18 cellular contexts compared by ENCODE assay signal in genomic region chr18:44959013-44959412, GRCh38.
A peak's percentile ranks its signal among the peaks of the same experiment; 100 is the strongest.
DNase-seq lines count a peak whose midpoint lies in the region; ATAC-seq, FAIRE-seq and TF ChIP-seq lines count a peak whose summit lies in the region.
"Had no signal": no experiment of that assay in that cellular context is flagged by ENCODE, and none has a peak within 500 bp of the region (broad histone marks: within the 10 kb centered on the region; RNA-seq: fewer than 3 reads in every experiment).

No MANE protein-coding gene starts in this region.

- CTCF ChIA-PET in HepG2 (lab: Yijun Ruan, JAX; ENCODE audit: low intra/inter-chr PET ratio, low total read pairs), result no interaction called here

- FAIRE-seq in HepG2 (lab: Jason Lieb, UNC), result no peak
- FAIRE-seq: HTR-8/SVneo had no signal

- H3K9me3 ChIP-seq in liver (ENCODE audit: control insufficient read depth in 4 of 4, low read length in 3 of 4) (no peaks in the 10 kb centered on the region), HepG2 (ENCODE audit: low read length) (peaks cover 4% of the 10 kb centered on the region; the same call in 1 of the 2 replicates), right lobe of liver (no peaks in the 10 kb centered on the region)
- H3K9me3 ChIP-seq: BLaER1 had no signal

- H3K36me3 ChIP-seq in liver (ENCODE audit: control insufficient read depth in 4 of 4, insufficient read depth in 3 of 4, low read depth in 1 of 4, low read length in 3 of 4), result no peaks in the 10 kb centered on the region
- no peaks in the 10 kb centered on the region for H3K36me3 ChIP-seq in HepG2 (replicated peaks in 1 of 2; ENCODE audit: control insufficient read depth in 1 of 2, insufficient read depth in 2 of 2, low read length in 2 of 2)
- peaks cover 0 to 4% (median 0%) of the 10 kb centered on the region in 4 donors for H3K36me3 ChIP-seq in right lobe of liver
- H3K36me3 ChIP-seq: BLaER1 had no signal

- no peak overlapping the region for H2AFZ ChIP-seq in HepG2 (ENCODE audit: low read length)

- H3K4me3 ChIP-seq in liver (ENCODE audit: low read depth in 1 of 3, low read length in 3 of 3) (no peak overlapping the region), HepG2 (replicated peaks in 1 of 3; ENCODE audit: insufficient read depth in 1 of 3, low read depth in 2 of 3, low read length in 3 of 3) (no peak overlapping the region), right lobe of liver (no peak overlapping the region)
- H3K4me3 ChIP-seq: BLaER1 had no signal

- no peak for TF ChIP-seq EP300 in HepG2 (IDR thresholded peaks at IDR 0.05; ENCODE audit: low read depth in 2 of 2, low read length in 2 of 2)
- no peak for TF ChIP-seq EP300 in HepG2 (CRISPR knock-in tag; IDR thresholded peaks at IDR 0.05; ENCODE audit: borderline replicate concordance)

- H3K9ac ChIP-seq in liver (ENCODE audit: low read depth in 1 of 2, low read length in 2 of 2) (no peak overlapping the region), HepG2 (ENCODE audit: insufficient read depth, low read depth, low read length) (no peak overlapping the region)
- H3K9ac ChIP-seq: BLaER1 had no signal

- H4K20me1 ChIP-seq in HepG2 (ENCODE audit: insufficient read depth, low read length), result no peaks in the 10 kb centered on the region
- H4K20me1 ChIP-seq: BLaER1 had no signal

- BruUV-seq in HepG2 (replicated peaks; lab: Mats Ljungman, UMichigan), result no TSS peak

- in situ Hi-C loops in HepG2 (cut with HindIII; ENCODE audit: extremely low pct_ligation_motif_present, low pct_unique_long_range_greater_than_20kb), result no loop called here

- H3K27me3 ChIP-seq in liver (ENCODE audit: control insufficient read depth in 4 of 4, insufficient read depth in 4 of 4, low read length in 3 of 4) (no peaks in the 10 kb centered on the region), HepG2 (ENCODE audit: control insufficient read depth in 1 of 2, insufficient read depth in 2 of 2, low read length in 2 of 2) (no peaks in the 10 kb centered on the region), right lobe of liver (no peaks in the 10 kb centered on the region)
- H3K27me3 ChIP-seq: BLaER1 had no signal

- no peak overlapping the region for H3K4me2 ChIP-seq in HepG2 (ENCODE audit: low read depth, low read length)

- TF ChIP-seq CTCF in liver (IDR thresholded peaks at IDR 0.05; ENCODE audit: low read depth, low read length, missing input control) (no peak), HepG2 (CRISPR knock-in tag; IDR thresholded peaks at IDR 0.05) (no peak), right lobe of liver (IDR thresholded peaks at IDR 0.05) (no peak), omental fat pad (IDR thresholded peaks at IDR 0.05) (no peak)

- ATAC-seq in HepG2 (no peak), right lobe of liver (peak; percentile 42 to 84 (median 68)), omental fat pad (ENCODE audit: low FRiP score) (peak; percentile 52), left ventricle myocardium superior (no peak)
- ATAC-seq: HCT116 had no signal

- H3K79me2 ChIP-seq in HepG2 (ENCODE audit: insufficient read depth, low read length), result no peaks in the 10 kb centered on the region

- H3K27ac ChIP-seq in liver (ENCODE audit: low read depth in 1 of 2, low read length in 2 of 2), result no peak overlapping the region
- H3K27ac ChIP-seq in HepG2 (ENCODE audit: extremely low read length, insufficient read depth, low read length), result no peak overlapping the region
- H3K27ac ChIP-seq in right lobe of liver, result peak overlapping the region in 1 of 3 donors; percentile 26
- H3K27ac ChIP-seq: BLaER1 had no signal

- H3K4me1 ChIP-seq in liver (ENCODE audit: control insufficient read depth in 4 of 4, insufficient read depth in 4 of 4, low read length in 3 of 4) (peaks cover 0 to 19% (median 13%) of the 10 kb centered on the region in 4 donors), HepG2 (ENCODE audit: insufficient read depth, low read length) (no peaks in the 10 kb centered on the region), right lobe of liver (peaks cover 0 to 15% (median 0%) of the 10 kb centered on the region in 4 donors)

- POLR2A ChIA-PET in HepG2 (lab: Yijun Ruan, JAX), result no interaction called here

- 37% methylated on average over 2 of the region's 2 CpGs for WGBS in liver
- 30% methylated on average over 2 of the region's 2 CpGs for WGBS in HepG2 (ENCODE audit: low lambda C conversion rate)
- WGBS in right lobe of liver (ENCODE audit: insufficient coverage, low coverage, low lambda C conversion rate, missing lambda C conversion rate), result 29% methylated on average over 2 of the region's 2 CpGs

- TF ChIP-seq POLR2A in HepG2 (IDR thresholded peaks at IDR 0.05; ENCODE audit: insufficient read depth in 1 of 2, low read depth in 2 of 2, low read length in 2 of 2) (no peak), right lobe of liver (IDR thresholded peaks at IDR 0.05) (no peak)

- TF ChIP-seq RAD21 in liver (IDR thresholded peaks at IDR 0.05), result peak in 1 of 2 donors; percentile 50
- TF ChIP-seq RAD21 in HepG2 (CRISPR knock-in tag; IDR thresholded peaks at IDR 0.05), result no peak

- no peak for DNase-seq in HepG2 (ENCODE audit: low spot score)
- no peak for DNase-seq in right lobe of liver
- no peak for DNase-seq in omental fat pad (ENCODE audit: low spot score)
- no peak for DNase-seq in left ventricle myocardium superior
- DNase-seq in activated gamma-delta T cell treated with Interleukin-2 at 50 U/mL for 16 hours, result no peak
- DNase-seq in SIG-M5 (lab: John Stamatoyannopoulos, UW), result no peak
- DNase-seq in NCI-H1436 (lab: John Stamatoyannopoulos, UW), result no peak
- DNase-seq: 8988T; Calu3; CD4-positive, alpha-beta memory T cell; DMS79 treated with DMSO at 0.1 percent for 48 hours; GF-D8; GOT3; H7 had no signal

- intact Hi-C loops in HepG2 (cut with micrococcal nuclease; ENCODE audit: unreplicated experiment) (no loop called here), right lobe of liver (cut with DNase I) (no loop called here), left ventricle myocardium superior (cut with micrococcal nuclease) (no loop called here)

TF ChIP-seq in liver, 16 proteins besides CTCF, POLR2A, EP300 and RAD21 (continues in another document):
- peak; percentile 72 for TF ChIP-seq YY1 (IDR thresholded peaks at IDR 0.05)
- TF ChIP-seq FOXA2 (IDR thresholded peaks at IDR 0.05), result no peak
- no peak for TF ChIP-seq FOXA1 (IDR thresholded peaks at IDR 0.05)
- no peak for TF ChIP-seq GABPA (IDR thresholded peaks at IDR 0.05 in 1 of 2, conservative IDR thresholded peaks at IDR 0.05 in 1 of 2)
- TF ChIP-seq HNF4G (IDR thresholded peaks at IDR 0.05), result no peak
- no peak for TF ChIP-seq TAF1 (conservative IDR thresholded peaks at IDR 0.05)
- peak; percentile 36 for TF ChIP-seq MAX (IDR thresholded peaks at IDR 0.05)
- peak in 1 of 2 donors; percentile 24 for TF ChIP-seq JUND (IDR thresholded peaks at IDR 0.05)

TF ChIP-seq in HepG2, 621 proteins besides CTCF, POLR2A, EP300 and RAD21:
- no peak for TF ChIP-seq REPIN1 (CRISPR knock-in tag; IDR thresholded peaks at IDR 0.05; ENCODE audit: borderline replicate concordance, low read depth)
- no peak for TF ChIP-seq ZSCAN20 (CRISPR knock-in tag; IDR thresholded peaks at IDR 0.05; ENCODE audit: borderline replicate concordance)
- no peak for TF ChIP-seq JUNB (CRISPR knock-in tag; IDR thresholded peaks at IDR 0.05; ENCODE audit: borderline replicate concordance)
- TF ChIP-seq TCF12 (IDR thresholded peaks at IDR 0.05), result no peak
- TF ChIP-seq TCF12 (CRISPR knock-in tag; IDR thresholded peaks at IDR 0.05), result no peak
- no peak for TF ChIP-seq ATF7 (IDR thresholded peaks at IDR 0.05)
- no peak for TF ChIP-seq ATF7 (CRISPR knock-in tag; IDR thresholded peaks at IDR 0.05)
- no peak for TF ChIP-seq MTERF4 (CRISPR knock-in tag; IDR thresholded peaks at IDR 0.05)
- no peak for TF ChIP-seq ZNF180 (CRISPR knock-in tag; IDR thresholded peaks at IDR 0.05; ENCODE audit: borderline replicate concordance, low read depth)
- no peak for TF ChIP-seq KLF16 (CRISPR knock-in tag; IDR thresholded peaks at IDR 0.05)
- no peak for TF ChIP-seq ZNF619 (CRISPR knock-in tag; IDR thresholded peaks at IDR 0.05)
- TF ChIP-seq ZNF576 (CRISPR knock-in tag; IDR thresholded peaks at IDR 0.05), result no peak
- TF ChIP-seq TEAD2 (CRISPR knock-in tag; IDR thresholded peaks at IDR 0.05), result no peak
- no peak for TF ChIP-seq NFKBIZ (CRISPR knock-in tag; IDR thresholded peaks at IDR 0.05)
- no peak for TF ChIP-seq ZNF260 (CRISPR knock-in tag; IDR thresholded peaks at IDR 0.05; ENCODE audit: borderline replicate concordance, low read depth)
- TF ChIP-seq ZNF547 (CRISPR knock-in tag; IDR thresholded peaks at IDR 0.05), result no peak
- TF ChIP-seq ZNF781 (CRISPR knock-in tag; IDR thresholded peaks at IDR 0.05; ENCODE audit: borderline replicate concordance, not compliant biosample characterization), result no peak
- no peak for TF ChIP-seq ZNF563 (CRISPR knock-in tag; IDR thresholded peaks at IDR 0.05)
- no peak for TF ChIP-seq IRF9 (CRISPR knock-in tag; IDR thresholded peaks at IDR 0.05; ENCODE audit: borderline replicate concordance)
- no peak for TF ChIP-seq RARG (CRISPR knock-in tag; IDR thresholded peaks at IDR 0.05; ENCODE audit: low read depth)
- no peak for TF ChIP-seq SMAD9 (CRISPR knock-in tag; IDR thresholded peaks at IDR 0.05)

Comparison
In these comparisons a context has a peak if more than half of its experiments do, and no peak if none do; other contexts are left out.
1. ATAC-seq: peak in right lobe of liver (4 of 4) and omental fat pad (single experiment); none in HepG2 (single experiment) and left ventricle myocardium superior (single experiment).